2 cellular contexts compared by ENCODE assay signal in genomic region chr1:906532-907420, GRCh38.
A peak's percentile ranks its signal among the peaks of the same experiment; 100 is the strongest.
TF ChIP-seq lines count a peak whose summit lies in the region.

No MANE protein-coding gene starts in this region.

TF ChIP-seq in HEK293, 187 proteins besides CTCF, POLR2A, EP300 and RAD21 (continued from another document and continues in another):
- TF ChIP-seq ZNF148 (tag by site-specific recombination; IDR thresholded peaks at IDR 0.05; ENCODE audit: borderline replicate concordance), result no peak
- TF ChIP-seq ZNF366 (tag by site-specific recombination; conservative IDR thresholded peaks at IDR 0.05), result peak; percentile 48; the same call in 1 of the 2 replicates
- TF ChIP-seq ZNF768 (tag by site-specific recombination; IDR thresholded peaks at IDR 0.05), result no peak
- TF ChIP-seq ZSCAN4 (tag by site-specific recombination; IDR thresholded peaks at IDR 0.05), result 0 out of 2 replicates have a peak, but pooled peaks have one; percentile 29
- TF ChIP-seq EGR2 (tag by site-specific recombination; IDR thresholded peaks at IDR 0.05; ENCODE audit: low read depth), result peak; percentile 46; the same call in 1 of the 2 replicates
- TF ChIP-seq SP3 (tag by site-specific recombination; IDR thresholded peaks at IDR 0.05), result no peak
- no peak for TF ChIP-seq ZNF514 (tag by site-specific recombination; IDR thresholded peaks at IDR 0.05)
- TF ChIP-seq SP7 (tag by site-specific recombination; IDR thresholded peaks at IDR 0.05), result no peak
- no peak for TF ChIP-seq ZNF37A (tag by site-specific recombination; IDR thresholded peaks at IDR 0.05)
- peak; percentile 68 for TF ChIP-seq PRDM1 (tag by site-specific recombination; IDR thresholded peaks at IDR 0.05)
- TF ChIP-seq ZBTB7A (tag by site-specific recombination; IDR thresholded peaks at IDR 0.05; ENCODE audit: low read depth), result no peak
- TF ChIP-seq, protein P1, sequence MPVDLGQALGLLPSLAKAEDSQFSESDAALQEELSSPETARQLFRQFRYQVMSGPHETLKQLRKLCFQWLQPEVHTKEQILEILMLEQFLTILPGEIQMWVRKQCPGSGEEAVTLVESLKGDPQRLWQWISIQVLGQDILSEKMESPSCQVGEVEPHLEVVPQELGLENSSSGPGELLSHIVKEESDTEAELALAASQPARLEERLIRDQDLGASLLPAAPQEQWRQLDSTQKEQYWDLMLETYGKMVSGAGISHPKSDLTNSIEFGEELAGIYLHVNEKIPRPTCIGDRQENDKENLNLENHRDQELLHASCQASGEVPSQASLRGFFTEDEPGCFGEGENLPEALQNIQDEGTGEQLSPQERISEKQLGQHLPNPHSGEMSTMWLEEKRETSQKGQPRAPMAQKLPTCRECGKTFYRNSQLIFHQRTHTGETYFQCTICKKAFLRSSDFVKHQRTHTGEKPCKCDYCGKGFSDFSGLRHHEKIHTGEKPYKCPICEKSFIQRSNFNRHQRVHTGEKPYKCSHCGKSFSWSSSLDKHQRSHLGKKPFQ (tag by site-specific recombination; IDR thresholded peaks at IDR 0.05), result 0 out of 2 replicates have a peak, but pooled peaks have one; percentile 17
- TF ChIP-seq ZFP69B (tag by site-specific recombination; IDR thresholded peaks at IDR 0.05), result peak; percentile 90
- peak; percentile 58 for TF ChIP-seq ZFHX2 (tag by site-specific recombination; conservative IDR thresholded peaks at IDR 0.05)
- TF ChIP-seq, protein P2, sequence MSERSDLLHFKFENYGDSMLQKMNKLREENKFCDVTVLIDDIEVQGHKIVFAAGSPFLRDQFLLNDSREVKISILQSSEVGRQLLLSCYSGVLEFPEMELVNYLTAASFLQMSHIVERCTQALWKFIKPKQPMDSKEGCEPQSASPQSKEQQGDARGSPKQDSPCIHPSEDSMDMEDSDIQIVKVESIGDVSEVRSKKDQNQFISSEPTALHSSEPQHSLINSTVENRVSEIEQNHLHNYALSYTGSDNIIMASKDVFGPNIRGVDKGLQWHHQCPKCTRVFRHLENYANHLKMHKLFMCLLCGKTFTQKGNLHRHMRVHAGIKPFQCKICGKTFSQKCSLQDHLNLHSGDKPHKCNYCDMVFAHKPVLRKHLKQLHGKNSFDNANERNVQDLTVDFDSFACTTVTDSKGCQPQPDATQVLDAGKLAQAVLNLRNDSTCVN (tag by site-specific recombination; optimal IDR thresholded peaks at IDR 0.05), result peak; percentile 12
- no peak for TF ChIP-seq GFI1B (tag by site-specific recombination; IDR thresholded peaks at IDR 0.05)
- TF ChIP-seq, protein P3, sequence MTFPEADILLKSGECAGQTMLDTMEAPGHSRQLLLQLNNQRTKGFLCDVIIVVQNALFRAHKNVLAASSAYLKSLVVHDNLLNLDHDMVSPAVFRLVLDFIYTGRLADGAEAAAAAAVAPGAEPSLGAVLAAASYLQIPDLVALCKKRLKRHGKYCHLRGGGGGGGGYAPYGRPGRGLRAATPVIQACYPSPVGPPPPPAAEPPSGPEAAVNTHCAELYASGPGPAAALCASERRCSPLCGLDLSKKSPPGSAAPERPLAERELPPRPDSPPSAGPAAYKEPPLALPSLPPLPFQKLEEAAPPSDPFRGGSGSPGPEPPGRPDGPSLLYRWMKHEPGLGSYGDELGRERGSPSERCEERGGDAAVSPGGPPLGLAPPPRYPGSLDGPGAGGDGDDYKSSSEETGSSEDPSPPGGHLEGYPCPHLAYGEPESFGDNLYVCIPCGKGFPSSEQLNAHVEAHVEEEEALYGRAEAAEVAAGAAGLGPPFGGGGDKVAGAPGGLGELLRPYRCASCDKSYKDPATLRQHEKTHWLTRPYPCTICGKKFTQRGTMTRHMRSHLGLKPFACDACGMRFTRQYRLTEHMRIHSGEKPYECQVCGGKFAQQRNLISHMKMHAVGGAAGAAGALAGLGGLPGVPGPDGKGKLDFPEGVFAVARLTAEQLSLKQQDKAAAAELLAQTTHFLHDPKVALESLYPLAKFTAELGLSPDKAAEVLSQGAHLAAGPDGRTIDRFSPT (tag by site-specific recombination; IDR thresholded peaks at IDR 0.05), result no peak
- TF ChIP-seq ZNF571 (tag by site-specific recombination; IDR thresholded peaks at IDR 0.05), result no peak
- TF ChIP-seq GLIS1 (tag by site-specific recombination; IDR thresholded peaks at IDR 0.05), result peak; percentile 89
- TF ChIP-seq GLIS2 (tag by site-specific recombination; IDR thresholded peaks at IDR 0.05), result peak; percentile 87
- TF ChIP-seq ZNF670 (tag by site-specific recombination; IDR thresholded peaks at IDR 0.05; ENCODE audit: low read depth), result no peak
- TF ChIP-seq ZNF266 (tag by site-specific recombination; IDR thresholded peaks at IDR 0.05; ENCODE audit: low read depth), result no peak

TF ChIP-seq in WTC11, 78 proteins besides CTCF, POLR2A, EP300 and RAD21 (continued from another document):
- TF ChIP-seq, protein P4, sequence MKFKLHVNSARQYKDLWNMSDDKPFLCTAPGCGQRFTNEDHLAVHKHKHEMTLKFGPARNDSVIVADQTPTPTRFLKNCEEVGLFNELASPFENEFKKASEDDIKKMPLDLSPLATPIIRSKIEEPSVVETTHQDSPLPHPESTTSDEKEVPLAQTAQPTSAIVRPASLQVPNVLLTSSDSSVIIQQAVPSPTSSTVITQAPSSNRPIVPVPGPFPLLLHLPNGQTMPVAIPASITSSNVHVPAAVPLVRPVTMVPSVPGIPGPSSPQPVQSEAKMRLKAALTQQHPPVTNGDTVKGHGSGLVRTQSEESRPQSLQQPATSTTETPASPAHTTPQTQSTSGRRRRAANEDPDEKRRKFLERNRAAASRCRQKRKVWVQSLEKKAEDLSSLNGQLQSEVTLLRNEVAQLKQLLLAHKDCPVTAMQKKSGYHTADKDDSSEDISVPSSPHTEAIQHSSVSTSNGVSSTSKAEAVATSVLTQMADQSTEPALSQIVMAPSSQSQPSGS (CRISPR knock-in tag; IDR thresholded peaks at IDR 0.05; ENCODE audit: borderline replicate concordance, low read depth), result no peak
- TF ChIP-seq ZNF671 (CRISPR knock-in tag; IDR thresholded peaks at IDR 0.05) (no peak), ZNF396 (CRISPR knock-in tag; IDR thresholded peaks at IDR 0.05; ENCODE audit: borderline replicate concordance) (no peak), SMAD3 (CRISPR knock-in tag; IDR thresholded peaks at IDR 0.05; ENCODE audit: borderline replicate concordance) (no peak)
